ENCODE assay signal across 14 cellular contexts in genomic region chr22:29914165-29914564, GRCh38. TPM values are rescaled to one million over a fixed set of nuclear protein-coding genes. Genes with fewer than 3 reads are reported as not detected.
DNase-seq lines count a peak whose midpoint lies in the region; ATAC-seq and TF ChIP-seq lines count a peak whose summit lies in the region.
"Had no signal": no experiment of that assay in that cellular context is flagged by ENCODE, and none has a peak within 500 bp of the region (broad histone marks: within the 10 kb centered on the region; RNA-seq: fewer than 3 reads in every experiment).

No MANE protein-coding gene starts in this region.

- H3K36me3 ChIP-seq in iPS-18a (ENCODE audit: control insufficient read depth, low read depth, low read length) (no peaks in the 10 kb centered on the region), thyroid gland (no peaks in the 10 kb centered on the region)
- H3K36me3 ChIP-seq: thoracic aorta had no signal

- no peak overlapping the region for H3K27ac ChIP-seq in iPS-18a (ENCODE audit: low read length)
- peak overlapping the region in 2 of 3 donors; percentile 39 to 45 for H3K27ac ChIP-seq in thyroid gland
- no peak overlapping the region for H3K27ac ChIP-seq in substantia nigra (ENCODE audit: low read depth, low read length, poor library complexity, severe bottlenecking)
- H3K27ac ChIP-seq: 22Rv1, dorsolateral prefrontal cortex, thoracic aorta had no signal

- H3K4me1 ChIP-seq in iPS-18a (ENCODE audit: control insufficient read depth, low read depth, low read length) (peaks cover 39% of the 10 kb centered on the region), thyroid gland (peaks cover 59 to 65% of the 10 kb centered on the region in 2 donors)

- no peak for TF ChIP-seq CTCF in thyroid gland (IDR thresholded peaks at IDR 0.05)

- no peak for TF ChIP-seq POLR2A in thyroid gland (IDR thresholded peaks at IDR 0.05)

- intact Hi-C loops in thyroid gland (cut with DNase I): no loop called here

- H3K9ac ChIP-seq in iPS-18a (ENCODE audit: low read length): no peak overlapping the region

- ATAC-seq in activated CD4-positive, CD25-positive, alpha-beta regulatory T cell treated with anti-CD3 and anti-CD28 coated beads, Interleukin-2, amount 50 U/mL, for 24 hours: peak; percentile 53 to 86
- ATAC-seq: T-cell had no signal

- H3K27me3 ChIP-seq in iPS-18a (ENCODE audit: control insufficient read depth, insufficient read depth, low read length) (no peaks in the 10 kb centered on the region), thyroid gland (no peaks in the 10 kb centered on the region)
- H3K27me3 ChIP-seq: dorsolateral prefrontal cortex had no signal

- H3K9me3 ChIP-seq in iPS-18a (ENCODE audit: control insufficient read depth, low read depth, low read length) (no peaks in the 10 kb centered on the region), thyroid gland (no peaks in the 10 kb centered on the region)
- H3K9me3 ChIP-seq: thoracic aorta had no signal

- no peak for DNase-seq in activated CD4-positive, CD25-positive, alpha-beta regulatory T cell treated with anti-CD3 and anti-CD28 coated beads, Interleukin-2, amount 50 U/mL, for 72 hours
- DNase-seq in astrocyte of the hippocampus (ENCODE audit: low read depth, low spot score) (peak; percentile 76), thyroid gland (no peak), substantia nigra (lab: John Stamatoyannopoulos, UW) (no peak), DMS79 treated with DMSO at 0.1 percent for 48 hours (lab: John Stamatoyannopoulos, UW) (no peak)
- no peak for DNase-seq in effector CD8-positive, alpha-beta T cell (lab: John Stamatoyannopoulos, UW)
- DNase-seq: dorsolateral prefrontal cortex, NCI-H2171, T-cell had no signal

- H3K4me3 ChIP-seq in iPS-18a (ENCODE audit: low read length) (peak overlapping the region; percentile 38), thyroid gland (replicated peaks in 1 of 3) (no peak overlapping the region)
- H3K4me3 ChIP-seq: dorsolateral prefrontal cortex, lung, thoracic aorta had no signal

- WGBS in thyroid gland, 2 donors: 42 to 47% methylated on average over 1 of the region's 1 CpG

RNA-seq across cellular contexts. Expression of gene MTMR3, which starts 31.2 kb away (rescaled TPM):
- total RNA-seq in thyroid gland: 100 to 1,000 TPM in 1 of 4 donors, 10 to 100 TPM in 3; 52.8 to 101 (median 69.1) TPM

Comparison
In these comparisons a context has a peak if more than half of its experiments do, and no peak if none do; other contexts are left out.
1. H3K27ac ChIP-seq: peak in thyroid gland (2 of 3); none in iPS-18a (single experiment) and substantia nigra (single experiment).